ENCODE assay signal across 26 cellular contexts in genomic region chr1:201452881-201453280, GRCh38. TPM values are rescaled to one million over a fixed set of nuclear protein-coding genes. Genes with fewer than 3 reads are reported as not detected.
"Had no signal": no experiment of that assay in that cellular context is flagged by ENCODE, and none has a peak within 500 bp of the region (broad histone marks: within the 10 kb centered on the region; RNA-seq: fewer than 3 reads in every experiment).

No MANE protein-coding gene starts in this region.

- H3K27ac ChIP-seq: brain microvascular endothelial cell, gastroesophageal sphincter, left lung, thyroid gland, vagina had no signal

- DNase-seq: activated CD4-positive, alpha-beta T cell treated with anti-CD3 and anti-CD28 coated beads, Interleukin-2, amount 10 ng/mL, durations not matched to agents 7 days and 5 days; activated CD4-positive, CD25-positive, alpha-beta regulatory T cell; activated CD8-positive, alpha-beta memory T cell treated with anti-CD3 and anti-CD28 coated beads, Interleukin-2, amount 50 U/mL, for 4 hours; activated effector memory CD4-positive, alpha-beta T cell treated with Interleukin-2 at 50 U/mL for 16 hours; activated naive CD4-positive, alpha-beta T cell treated with anti-CD3 and anti-CD28 coated beads, Interleukin-2, amount 10 ng/mL, durations not matched to agents 7 days and 5 days; activated naive CD8-positive, alpha-beta T cell treated with anti-CD3 and anti-CD28 coated beads, Interleukin-2, amount 50 U/mL, for 24 hours; activated T-cell treated with anti-CD3 and anti-CD28 coated beads, Interleukin-2, amount 50 U/mL, for 4 hours; anterior cingulate cortex; brain microvascular endothelial cell; cortex of kidney; heart left ventricle; left lung; occipital lobe; retina; stimulated activated CD4-positive, alpha-beta T cell treated with anti-CD3 and anti-CD28 coated beads, Interleukin-12 subunit alpha, Interleukin-12 subunit beta, amount 100 ng/mL, for 4 hours; stimulated activated CD4-positive, alpha-beta T cell treated with anti-CD3 and anti-CD28 coated beads, Interleukin-1b, Interleukin-23, amount 100 ng/mL, for 48 hours; stimulated activated CD8-positive, alpha-beta memory T cell treated with anti-CD3 and anti-CD28 coated beads, Interleukin-4, amount 100 ng/mL, for 48 hours; stimulated activated naive CD4-positive, alpha-beta T cell; thyroid gland had no signal

- H3K36me3 ChIP-seq: brain microvascular endothelial cell, gastroesophageal sphincter, heart left ventricle, left lung, thyroid gland, vagina had no signal

- H3K4me3 ChIP-seq: gastroesophageal sphincter, heart left ventricle, left lung, thyroid gland, vagina had no signal

- H3K9me3 ChIP-seq: gastroesophageal sphincter, left lung, thyroid gland, vagina had no signal

- ATAC-seq: activated naive CD8-positive, alpha-beta T cell treated with anti-CD3 and anti-CD28 coated beads, Interleukin-2, amount 50 U/mL, for 24 hours; activated T-cell treated with anti-CD3 and anti-CD28 coated beads, Interleukin-2, amount 50 U/mL, for 4 hours; gastroesophageal sphincter; heart left ventricle; left lung had no signal

RNA-seq across cellular contexts. Expression of gene TNNI1, which starts 31.4 kb away (rescaled TPM):
- total RNA-seq: activated CD4-positive, alpha-beta T cell treated with anti-CD3 and anti-CD28 coated beads, Interleukin-2, amount 10 ng/mL, durations not matched to agents 7 days and 5 days; activated T-cell treated with anti-CD3 and anti-CD28 coated beads, Interleukin-2, amount 50 U/mL, for 4 hours; gastroesophageal sphincter; kidney epithelial cell; lung microvascular endothelial cell; occipital lobe; posterior vena cava; subcutaneous adipose tissue; thyroid gland; vagina had no signal

RNA-seq across cellular contexts. Expression of gene LAD1, which starts 53.8 kb away (rescaled TPM):
- total RNA-seq: activated CD4-positive, alpha-beta T cell treated with anti-CD3 and anti-CD28 coated beads, Interleukin-2, amount 10 ng/mL, durations not matched to agents 7 days and 5 days; lung microvascular endothelial cell; occipital lobe had no signal
- polyA plus RNA-seq: neural cell had no signal
